Comparison of ENCODE assay signal across 23 cellular contexts in the genomic region with DNA sequence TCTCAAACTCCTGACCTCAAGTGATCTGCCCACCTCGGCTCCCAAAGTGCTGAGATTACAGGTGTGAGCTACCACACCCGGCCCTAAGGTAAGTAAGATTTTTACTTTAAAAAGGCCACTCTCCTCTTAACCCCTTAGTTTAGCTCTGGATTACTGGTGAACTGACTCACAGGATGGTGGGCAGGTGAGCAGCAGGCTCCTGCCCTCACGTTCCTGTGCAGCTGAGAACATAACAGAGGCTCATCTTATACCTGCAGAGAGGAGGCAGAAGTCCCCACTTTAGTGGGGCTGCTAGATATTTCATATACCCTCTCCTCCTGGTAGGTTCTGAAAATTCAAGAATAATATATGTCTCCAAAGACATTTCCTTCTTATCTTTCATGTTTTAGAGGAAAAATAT. TPM values are rescaled to one million over a fixed set of nuclear protein-coding genes. Genes with fewer than 3 reads are reported as not detected.
"Had no signal": no experiment of that assay in that cellular context is flagged by ENCODE, and none has a peak within 500 bp of the region (broad histone marks: within the 10 kb centered on the region; RNA-seq: fewer than 3 reads in every experiment).

No MANE protein-coding gene starts in this region.

- H3K4me3 Mint-ChIP-seq: IgD-negative memory B cell had no signal

- H3K27me3 ChIP-seq: MG63 had no signal

- H3K9me3 Mint-ChIP-seq: IgD-negative memory B cell had no signal

- H3K4me3 ChIP-seq: MG63 had no signal

- FAIRE-seq: HTR-8/SVneo, RCC 7860 had no signal

- DNase-seq: KBM-7, MG63, NCI-H1092, NCI-H1105 treated with DMSO at 0.1 percent for 48 hours, NCI-H1417 treated with DMSO at 0.1 percent for 48 hours, NCI-H146, NCI-H1694 treated with DMSO at 0.1 percent for 48 hours, NCI-H1930, NCI-H2081, NCI-H2171, NCI-H226, NCI-H446, NCI-H510A, NCI-H524 treated with DMSO at 0.1 percent for 48 hours, NCI-H69, NCI-H774, SHP77, SK-N-SH had no signal

- H3K9me3 ChIP-seq: MG63, SK-N-SH had no signal

- H3K4me2 ChIP-seq: SK-N-SH had no signal

- H3K27me3 Mint-ChIP-seq: IgD-negative memory B cell had no signal

- H3K27ac ChIP-seq: HL-60, RWPE1 had no signal

- H3K9ac ChIP-seq: SK-N-SH had no signal

RNA-seq across cellular contexts. Expression of a gene that starts 17.1 kb away (rescaled TPM):
- polyA plus RNA-seq: SK-N-SH had no signal
